In the genomic region with DNA sequence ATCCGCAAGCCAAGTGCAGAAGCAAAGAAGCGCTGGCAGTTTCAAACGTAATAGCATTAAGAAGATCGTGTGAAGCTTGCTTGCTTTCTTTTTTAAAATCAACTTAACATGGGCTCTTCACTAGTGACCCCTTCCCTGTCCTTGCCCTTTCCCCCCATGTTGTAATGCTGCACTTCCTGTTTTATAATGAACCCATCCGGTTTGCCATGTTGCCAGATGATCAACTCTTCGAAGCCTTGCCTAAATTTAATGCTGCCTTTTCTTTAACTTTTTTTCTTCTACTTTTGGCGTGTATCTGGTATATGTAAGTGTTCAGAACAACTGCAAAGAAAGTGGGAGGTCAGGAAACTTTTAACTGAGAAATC, we compare ENCODE assay signal across 28 cellular contexts. TPM values are rescaled to one million over a fixed set of nuclear protein-coding genes. Genes with fewer than 3 reads are reported as not detected.
DNase-seq lines count a peak whose midpoint lies in the region; ATAC-seq, FAIRE-seq and TF ChIP-seq lines count a peak whose summit lies in the region.
"Had no signal": no experiment of that assay in that cellular context is flagged by ENCODE, and none has a peak within 500 bp of the region (broad histone marks: within the 10 kb centered on the region; RNA-seq: fewer than 3 reads in every experiment).

No MANE protein-coding gene starts in this region.

- H3K4me3 ChIP-seq in LNCaP clone FGC (ENCODE audit: low read depth, low read length) (peak overlapping the region; percentile 37), GM12878 (no peak overlapping the region), neutrophil (ENCODE audit: low read depth in 1 of 2, low read length in 1 of 2) (peak overlapping the region; percentile 25 to 41)
- H3K4me3 ChIP-seq: MG63, psoas muscle, thoracic aorta, uterus had no signal

- TF ChIP-seq CTCF in LNCaP clone FGC (IDR thresholded peaks at IDR 0.05; ENCODE audit: control insufficient read depth, extremely low read depth, insufficient read depth), result no peak
- TF ChIP-seq CTCF in GM12878 (IDR thresholded peaks at IDR 0.05 in 2 of 3, conservative IDR thresholded peaks at IDR 0.05 in 1 of 3; ENCODE audit: control insufficient read depth in 2 of 3, extremely low read depth in 1 of 3, insufficient read depth in 1 of 3, low read depth in 3 of 3, low read length in 3 of 3), result no peak
- TF ChIP-seq CTCF in neutrophil (IDR thresholded peaks at IDR 0.05), result no peak

- H3K27ac ChIP-seq in GM12878 (ENCODE audit: control insufficient read depth, insufficient read depth), result peak overlapping the region; percentile 35; the same call in 1 of the 2 replicates
- H3K27ac ChIP-seq in neutrophil, result peak overlapping the region; percentile 71
- H3K27ac ChIP-seq: psoas muscle, thoracic aorta, uterus had no signal

- peaks cover 0 to 10% of the 10 kb centered on the region in 2 experiments; a peak in 1 of 4 replicates for H3K36me3 ChIP-seq in GM12878 (ENCODE audit: control insufficient read depth in 2 of 2, insufficient read depth in 2 of 2, low read length in 1 of 2)
- H3K36me3 ChIP-seq in neutrophil, result no peaks in the 10 kb centered on the region
- H3K36me3 ChIP-seq: uterus had no signal

- H2AFZ ChIP-seq in GM12878 (ENCODE audit: control insufficient read depth, low read depth, low read length), result no peak overlapping the region

- H3K9ac ChIP-seq in GM12878 (ENCODE audit: control insufficient read depth, insufficient read depth, low read length), result no peak overlapping the region

- no peak for FAIRE-seq in GM12878 (lab: Jason Lieb, UNC)
- FAIRE-seq: RCC 7860 had no signal

- DNase-seq in NOMO-1 (lab: John Stamatoyannopoulos, UW; ENCODE audit: unreplicated experiment in 2 of 2) (peak; percentile 45 to 73), NOMO-1 treated with dmso at 0.1 percent for 144 hours (lab: John Stamatoyannopoulos, UW; ENCODE audit: unreplicated experiment) (no peak), LNCaP clone FGC (ENCODE audit: low read depth) (no peak), GM12878 (ENCODE audit: low read depth, low spot score) (no peak), DMS53 treated with DMSO at 0.1 percent for 48 hours (lab: John Stamatoyannopoulos, UW; ENCODE audit: unreplicated experiment) (no peak), NCI-H1105 treated with DMSO at 0.1 percent for 48 hours (lab: John Stamatoyannopoulos, UW) (no peak)
- DNase-seq: 8988T; activated CD4-positive, alpha-beta memory T cell treated with anti-CD3 and anti-CD28 coated beads, Interleukin-2, amount 10 ng/mL, durations not matched to agents 7 days and 5 days; activated CD4-positive, alpha-beta T cell treated with anti-CD3 and anti-CD28 coated beads for 1 hour; anterior cingulate cortex; CD8-positive, alpha-beta T cell; cortex of kidney; DMS 273 treated with DMSO at 0.1 percent for 48 hours; foreskin fibroblast; GOT3; heart left ventricle; MG63; NCI-H1694 treated with DMSO at 0.1 percent for 48 hours; NCI-H524 treated with DMSO at 0.1 percent for 48 hours; psoas muscle; uterus had no signal

- RAD21 ChIA-PET in GM12878 (lab: Charles Lee; ENCODE audit: unreplicated experiment), result interaction anchor here (0.7 to 1.6 kb wide), 5 partner anchors 15 to 275 kb away, joined by 3 to 9 read pairs (median 4); no protein-coding TSS in a partner anchor

- TF ChIP-seq RAD21 in GM12878 (IDR thresholded peaks at IDR 0.05; ENCODE audit: insufficient read depth, low read depth, low read length), result no peak

- no peak for TF ChIP-seq POLR2A in GM12878 (IDR thresholded peaks at IDR 0.05; ENCODE audit: low read depth, low read length)

- no peaks in the 10 kb centered on the region for H4K20me1 ChIP-seq in GM12878 (ENCODE audit: control insufficient read depth, insufficient read depth)

- 0 out of 2 replicates have a peak overlapping the region, but pooled peaks have one; percentile 11 for H3K4me2 ChIP-seq in GM12878 (ENCODE audit: control insufficient read depth, insufficient read depth)

- ATAC-seq in GM12878 (peak; percentile 8; the same call in 1 of the 3 replicates), HG03439 (IDR thresholded peaks at IDR 0.05; ENCODE audit: unreplicated experiment) (no peak)
- ATAC-seq: activated naive CD4-positive, alpha-beta T cell treated with anti-CD3 and anti-CD28 coated beads, Interleukin-2, amount 50 U/mL, for 72 hours; CD8-positive, alpha-beta T cell; esophagus mucosa; psoas muscle had no signal

- BruUV-seq in GM12878 (replicated peaks; lab: Mats Ljungman, UMichigan), result no TSS peak

- 87% methylated on average over 7 of the region's 7 CpGs for WGBS in GM12878 (ENCODE audit: insufficient coverage, insufficient replicate concordance, low lambda C conversion rate, missing lambda C conversion rate)

- CTCF ChIA-PET in GM12878 (lab: Yijun Ruan, JAX), result interaction anchor here (0.5 to 5.4 kb wide), 13 partner anchors 9 to 362 kb away, joined by 3 to 80 read pairs (median 3); partner anchors contain the start of gene EVI2B

- H3K79me2 ChIP-seq in GM12878 (ENCODE audit: control insufficient read depth, insufficient read depth, low read length), result no peaks in the 10 kb centered on the region

- POLR2A ChIA-PET in GM12878 (lab: Charles Lee), result interaction anchor here (0.6 to 0.7 kb wide), 2 partner anchors 253 to 305 kb away, joined by 3 to 4 read pairs; no protein-coding TSS in a partner anchor

- intact Hi-C loops in GM12878 (cut with micrococcal nuclease; ENCODE audit: unreplicated experiment), result loop anchor here (5.0 kb wide), 2 partner anchors 157 to 362 kb away; no protein-coding TSS in a partner anchor

- TF ChIP-seq EP300 in GM12878 (IDR thresholded peaks at IDR 0.05; ENCODE audit: borderline replicate concordance in 1 of 2, control insufficient read depth in 1 of 2, low read depth in 2 of 2, low read length in 2 of 2), result no peak

- SMC1A ChIA-PET in GM12878 (lab: Charles Lee; ENCODE audit: uncharacterized antibody, unreplicated experiment), result interaction anchor here (0.8 to 9.7 kb wide), 9 partner anchors 10 to 536 kb away, joined by 3 to 86 read pairs (median 8); partner anchors contain the start of genes EVI2A and EVI2B

- H3K27me3 ChIP-seq in GM12878 (replicated peaks in 1 of 2; ENCODE audit: control insufficient read depth in 2 of 2, insufficient read depth in 2 of 2, low read length in 1 of 2), result no peaks in the 10 kb centered on the region
- H3K27me3 ChIP-seq in neutrophil, result no peaks in the 10 kb centered on the region
- H3K27me3 ChIP-seq: heart left ventricle, MG63, uterus had no signal

- H3K9me3 ChIP-seq in GM12878 (replicated peaks; ENCODE audit: control insufficient read depth, insufficient read depth, low read length) (no peaks in the 10 kb centered on the region), neutrophil (no peaks in the 10 kb centered on the region)
- H3K9me3 ChIP-seq: heart left ventricle, MG63, psoas muscle, thoracic aorta, uterus had no signal

- in situ Hi-C loops in GM12878 (cut with MboI), result loop anchor here (5.0 kb wide), 1 partner anchor 357 kb away; no protein-coding TSS in a partner anchor

- H3K4me1 ChIP-seq in GM12878 (ENCODE audit: control insufficient read depth, insufficient read depth, low read length) (peaks cover 16% of the 10 kb centered on the region), neutrophil (ENCODE audit: control insufficient read depth in 1 of 2, insufficient read depth in 1 of 2, low read depth in 1 of 2, low read length in 1 of 2) (peaks cover 27 to 28% of the 10 kb centered on the region in 2 experiments)
- H3K4me1 ChIP-seq: psoas muscle, uterus had no signal

TF ChIP-seq in GM12878, 131 proteins besides CTCF, POLR2A, EP300 and RAD21 (continues in another document):
- TF ChIP-seq NR2C2 (IDR thresholded peaks at IDR 0.05; ENCODE audit: borderline replicate concordance, control insufficient read depth, insufficient read length, low read depth) (no peak), SPI1 (IDR thresholded peaks at IDR 0.05; ENCODE audit: borderline replicate concordance, insufficient read depth, low read depth, low read length) (peak; percentile 73)

RNA-seq across cellular contexts. Expression of gene RAB11FIP4, which starts 17.4 kb away (rescaled TPM):
- total RNA-seq in GM12878 (2013; cell fraction: nucleolus; rRNA removed), result 40.5 and 45.1 TPM in 2 replicates
- total RNA-seq in GM12878 (2014; rRNA removed), result 21.2 and 22.7 TPM in 2 replicates
- total RNA-seq in GM12878 (2014; rRNA removed; fragmentation: Illumina TruSeq; extraction: Trizol), result 18.8 and 20.1 TPM in 2 replicates
- total RNA-seq in GM12878 (2021), result 27.0 and 28.7 TPM in 2 replicates
- 4.9 TPM for polyA plus RNA-seq in GM12878 (2011; ENCODE audit: low read depth)
- polyA plus RNA-seq in GM12878 (2011; rRNA removed), result 15.9 and 18.3 TPM in 2 replicates
- polyA plus RNA-seq in GM12878 (2011; cell fraction: cytosol; rRNA removed), result 16.3 and 17.2 TPM in 2 replicates
- polyA plus RNA-seq in GM12878 (2011; cell fraction: nucleus; rRNA removed), result 23.3 and 26.8 TPM in 2 replicates
- 8.4 and 11.3 TPM in 2 replicates for polyA plus RNA-seq in GM12878 (2012)
- 9.6 and 15.2 TPM in 2 replicates for polyA plus RNA-seq in GM12878 (2014; fragmentation: Illumina TruSeq; extraction: Trizol)
- 1 to 10 TPM; 1.4 to 1.8 TPM for polyA plus RNA-seq in GM12878 (2014; fragmentation: Nextera tagmentation; extraction: Ambion mirVana)
- polyA plus RNA-seq in GM12878 (2014; rRNA removed), result 19.0 and 19.8 TPM in 2 replicates
- polyA plus RNA-seq in GM12878 (2016; fragmentation: Nextera tagmentation; extraction: Ambion mirVana), result 10 to 100 TPM; 15.8 to 17.0 TPM
- 31.9 and 40.7 TPM in 2 replicates for polyA minus RNA-seq in GM12878 (2011; rRNA and poly(A)+ RNA removed)
- 8.3 and 12.3 TPM in 2 replicates for polyA minus RNA-seq in GM12878 (2011; cell fraction: cytosol; rRNA and poly(A)+ RNA removed)
- polyA minus RNA-seq in GM12878 (2011; cell fraction: nucleus; rRNA and poly(A)+ RNA removed), result 15.5 and 19.5 TPM in 2 replicates

RNA-seq across cellular contexts. Expression of gene EVI2A, which starts 52.6 kb away (rescaled TPM):
- 6.3 and 7.2 TPM in 2 replicates for total RNA-seq in GM12878 (2013; cell fraction: nucleolus; rRNA removed)
- 29.5 and 40.9 TPM in 2 replicates for total RNA-seq in GM12878 (2014; rRNA removed)
- 50.3 and 51.2 TPM in 2 replicates for total RNA-seq in GM12878 (2014; rRNA removed; fragmentation: Illumina TruSeq; extraction: Trizol)
- total RNA-seq in GM12878 (2021), result 21.4 and 22.9 TPM in 2 replicates
- 12.9 TPM for polyA plus RNA-seq in GM12878 (2011; ENCODE audit: low read depth)
- polyA plus RNA-seq in GM12878 (2011; rRNA removed), result 4.6 and 10.6 TPM in 2 replicates
- 1.7 and 1.8 TPM in 2 replicates for polyA plus RNA-seq in GM12878 (2011; cell fraction: cytosol; rRNA removed)
- 1.2 and 1.5 TPM in 2 replicates for polyA plus RNA-seq in GM12878 (2011; cell fraction: nucleus; rRNA removed)
- polyA plus RNA-seq in GM12878 (2012), result 21.1 and 30.8 TPM in 2 replicates
- polyA plus RNA-seq in GM12878 (2014; fragmentation: Illumina TruSeq; extraction: Trizol), result 41.3 and 62.5 TPM in 2 replicates
- polyA plus RNA-seq in GM12878 (2014; fragmentation: Nextera tagmentation; extraction: Ambion mirVana), result 10 to 100 TPM; 54.5 to 78.3 TPM
- 17.8 and 21.9 TPM in 2 replicates for polyA plus RNA-seq in GM12878 (2014; rRNA removed)
- polyA plus RNA-seq in GM12878 (2016; fragmentation: Nextera tagmentation; extraction: Ambion mirVana), result 10 to 100 TPM; 15.1 to 15.5 TPM
- polyA minus RNA-seq in GM12878 (2011; rRNA and poly(A)+ RNA removed), result 1.7 and 2.7 TPM in 2 replicates
- 1.1 TPM in 1 of 2 replicates, not detected in the other for polyA minus RNA-seq in GM12878 (2011; cell fraction: cytosol; rRNA and poly(A)+ RNA removed)
- polyA minus RNA-seq in GM12878 (2011; cell fraction: nucleus; rRNA and poly(A)+ RNA removed), result 1.9 and 3.0 TPM in 2 replicates
- total RNA-seq: kidney epithelial cell had no signal

Comparison
In these comparisons a context has a peak if more than half of its experiments do, and no peak if none do; other contexts are left out.
1. DNase-seq: peak in NOMO-1 (2 of 2); none in NOMO-1 treated with dmso at 0.1 percent for 144 hours (single experiment), LNCaP clone FGC (single experiment), GM12878 (single experiment), DMS53 treated with DMSO at 0.1 percent for 48 hours (single experiment) and NCI-H1105 treated with DMSO at 0.1 percent for 48 hours (single experiment).